8 cellular contexts compared by ENCODE assay signal in the genomic region with DNA sequence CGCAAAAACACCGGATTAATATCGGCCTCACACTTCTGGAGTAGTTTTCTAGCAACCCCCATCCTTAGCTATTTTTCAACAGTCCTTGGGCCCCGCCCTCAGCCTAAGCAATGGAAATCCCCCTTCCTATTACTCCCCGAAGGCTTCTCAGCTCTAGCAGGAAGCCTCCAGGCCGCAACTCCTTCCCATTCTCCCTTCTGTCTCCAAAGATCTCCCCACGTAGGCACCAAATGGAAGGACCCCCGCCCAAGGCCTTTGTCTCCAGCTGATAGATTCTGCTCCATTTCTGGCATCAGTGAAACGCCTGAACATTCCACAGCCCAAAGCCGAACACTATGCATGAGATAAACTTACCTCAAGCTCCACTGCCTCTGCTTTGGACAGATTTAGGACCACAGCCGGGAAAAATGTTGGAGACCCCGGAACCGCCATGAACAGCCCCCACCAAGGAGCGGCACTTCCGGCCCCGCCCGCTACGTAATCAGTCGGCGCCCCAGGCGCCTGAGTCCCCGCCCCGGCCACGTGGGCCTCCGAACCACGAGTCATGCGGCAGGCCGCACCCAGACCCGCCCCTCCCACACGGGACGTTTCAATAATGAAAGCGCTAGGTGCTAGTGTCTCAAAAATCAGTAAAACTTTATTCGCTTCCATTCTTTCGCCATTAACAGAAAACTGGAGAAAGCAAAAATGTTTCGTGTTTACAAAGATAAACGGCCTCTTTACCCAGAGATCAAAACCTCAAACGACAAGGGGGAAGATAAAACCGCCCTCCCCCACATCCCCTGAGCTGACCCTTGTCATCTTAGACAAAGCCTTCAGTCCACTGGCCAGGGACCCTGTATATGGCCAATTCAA. TPM values are rescaled to one million over a fixed set of nuclear protein-coding genes. Genes with fewer than 3 reads are reported as not detected.
DNase-seq lines count a peak whose midpoint lies in the region; ATAC-seq, FAIRE-seq and TF ChIP-seq lines count a peak whose summit lies in the region.

Gene NRAS (minus strand): TSS at position 468 of the 855 bp plus-strand sequence. CDS start 611 bp downstream, outside the sequence.

- H4K20me1 ChIP-seq in neural cell (ENCODE audit: insufficient read depth), result no peaks in the 10 kb centered on the region

- peak; percentile 10 for TF ChIP-seq RAD21 in neural cell (conservative IDR thresholded peaks at IDR 0.05)

- H3F3A ChIP-seq in neural cell (ENCODE audit: insufficient read depth, low read length, poor library complexity, severe bottlenecking), result no peaks in the 10 kb centered on the region

- peak; percentile 85 for FAIRE-seq in G401.6 (lab: Jason Lieb, UNC)

- no peaks in the 10 kb centered on the region for H3K9me3 ChIP-seq in HAP-1
- H3K9me3 ChIP-seq in MG63, result no peaks in the 10 kb centered on the region
- no peaks in the 10 kb centered on the region for H3K9me3 ChIP-seq in neural cell (ENCODE audit: low read length)

- peak within 1 kb of the TSS; percentile 94 for H3K9ac ChIP-seq in neural cell (ENCODE audit: low read length)

- H3K27ac Mint-ChIP-seq in stimulated activated naive CD8-positive, alpha-beta T cell treated with anti-CD3 and anti-CD28 coated beads, Interleukin-15, amount 100 ng/mL, for 72 hours, result peak within 1 kb of the TSS; percentile 99 to 100

- peaks cover 28% of the 10 kb centered on the region for H3K4me1 Mint-ChIP-seq in stimulated activated naive CD8-positive, alpha-beta T cell treated with anti-CD3 and anti-CD28 coated beads, Interleukin-15, amount 100 ng/mL, for 72 hours

- DNase-seq in HAP-1 (ENCODE audit: low spot score in 2 of 2) (peak; percentile 79 to 95), MG63 (peak; percentile 96), SHP77 (lab: John Stamatoyannopoulos, UW) (peak; percentile 78 to 91), activated gamma-delta T cell (lab: John Stamatoyannopoulos, UW) (peak; percentile 96), fibroblast of villous mesenchyme (ENCODE audit: low read depth) (peak; percentile 93)
- DNase-seq in stimulated activated naive CD8-positive, alpha-beta T cell treated with anti-CD3 and anti-CD28 coated beads, Interleukin-15, amount 100 ng/mL, for 72 hours, result peak; percentile 91 to 94

- H2AFZ ChIP-seq in neural cell (ENCODE audit: low read depth, low read length), result peak within 1 kb of the TSS; percentile 98

- TF ChIP-seq CTCF in fibroblast of villous mesenchyme (IDR thresholded peaks at IDR 0.05; ENCODE audit: insufficient read depth, low read depth, low read length) (no peak), neural cell (IDR thresholded peaks at IDR 0.05; ENCODE audit: poor library complexity, severe bottlenecking) (no peak)

- H3K36me3 ChIP-seq in HAP-1 (replicated peaks), result peaks cover 64% of the 10 kb centered on the region
- peaks cover 89% of the 10 kb centered on the region for H3K36me3 ChIP-seq in MG63
- H3K36me3 ChIP-seq in neural cell (ENCODE audit: insufficient read depth, low read length), result peaks cover 18% of the 10 kb centered on the region

- no peaks in the 10 kb centered on the region for H3K9me3 Mint-ChIP-seq in stimulated activated naive CD8-positive, alpha-beta T cell treated with anti-CD3 and anti-CD28 coated beads, Interleukin-15, amount 100 ng/mL, for 72 hours

- no peaks in the 10 kb centered on the region for H3K27me3 ChIP-seq in HAP-1 (ENCODE audit: low read depth)
- no peaks in the 10 kb centered on the region for H3K27me3 ChIP-seq in MG63
- no peaks in the 10 kb centered on the region for H3K27me3 ChIP-seq in neural cell (ENCODE audit: insufficient read depth, low read depth, low read length)

- H3K4me1 ChIP-seq in HAP-1, result peaks cover 4% of the 10 kb centered on the region; the same call in 1 of the 2 replicates

- H3K4me2 ChIP-seq in neural cell (ENCODE audit: low read length), result peak within 1 kb of the TSS; percentile 85

- peak within 1 kb of the TSS; percentile 92 for H3K27ac ChIP-seq in neural cell (ENCODE audit: low read length)

- H3K4me3 ChIP-seq in HAP-1 (peak within 1 kb of the TSS; percentile 81), MG63 (peak within 1 kb of the TSS; percentile 91), fibroblast of villous mesenchyme (ENCODE audit: low read depth, low read length) (peak within 1 kb of the TSS; percentile 100), neural cell (ENCODE audit: low read length) (peak within 1 kb of the TSS; percentile 76)

- no peaks in the 10 kb centered on the region for H3K27me3 Mint-ChIP-seq in stimulated activated naive CD8-positive, alpha-beta T cell treated with anti-CD3 and anti-CD28 coated beads, Interleukin-15, amount 100 ng/mL, for 72 hours

- peak within 1 kb of the TSS; percentile 91 to 97 for H3K4me3 Mint-ChIP-seq in stimulated activated naive CD8-positive, alpha-beta T cell treated with anti-CD3 and anti-CD28 coated beads, Interleukin-15, amount 100 ng/mL, for 72 hours

- ATAC-seq in stimulated activated naive CD8-positive, alpha-beta T cell treated with anti-CD3 and anti-CD28 coated beads, Interleukin-15, amount 100 ng/mL, for 72 hours, result peak; percentile 98

- H3K79me2 ChIP-seq in neural cell (replicated peaks; ENCODE audit: insufficient read depth, low read length), result peaks cover 30% of the 10 kb centered on the region

- in situ Hi-C loops in HAP-1 (cut with MboI; ENCODE audit: low sequenced_read_pairs), result no loop called here

- TF ChIP-seq EP300 in neural cell (conservative IDR thresholded peaks at IDR 0.05; ENCODE audit: poor library complexity, severe bottlenecking), result peak; percentile 52

- H3K9me2 ChIP-seq in neural cell (ENCODE audit: insufficient read depth, low read length), result no peaks in the 10 kb centered on the region

TF ChIP-seq in neural cell, 6 proteins besides CTCF, POLR2A, EP300 and RAD21:
- TF ChIP-seq SMC3 (conservative IDR thresholded peaks at IDR 0.05; ENCODE audit: poor library complexity) (peak; percentile 37), REST (IDR thresholded peaks at IDR 0.05; ENCODE audit: borderline replicate concordance) (no peak), EZH2 (IDR thresholded peaks at IDR 0.05; ENCODE audit: borderline replicate concordance, insufficient read depth, low read length, poor library complexity, severe bottlenecking) (no peak), POLR2AphosphoS5 (IDR thresholded peaks at IDR 0.05) (peak; percentile 87), TAF1 (IDR thresholded peaks at IDR 0.05; ENCODE audit: low read depth) (no peak), MXI1 (conservative IDR thresholded peaks at IDR 0.05; ENCODE audit: poor library complexity, severe bottlenecking) (peak; percentile 99)
TF ChIP-seq in neural cell: peak in this region for 3.

RNA-seq across cellular contexts. Expression of gene NRAS, which starts in this region (rescaled TPM):
- 77.3 and 111 TPM in 2 replicates for total RNA-seq in MG63 (2014; rRNA removed; shearing (Covaris generic); ENCODE audit: low replicate concordance)
- total RNA-seq in fibroblast of villous mesenchyme, result 75.1 and 86.8 TPM in 2 replicates
- 44.5 and 56.5 TPM in 2 replicates for polyA plus RNA-seq in neural cell
- polyA minus RNA-seq in neural cell, result 93.7 and 95.0 TPM in 2 replicates

Comparison
In these comparisons a context has a peak if more than half of its experiments do, and no peak if none do; other contexts are left out.
1. Peak in every context shown above with its lines: DNase-seq, ATAC-seq, H3K4me3 ChIP-seq and H3K27ac ChIP-seq.